21 cellular contexts compared by ENCODE assay signal in the genomic region with DNA sequence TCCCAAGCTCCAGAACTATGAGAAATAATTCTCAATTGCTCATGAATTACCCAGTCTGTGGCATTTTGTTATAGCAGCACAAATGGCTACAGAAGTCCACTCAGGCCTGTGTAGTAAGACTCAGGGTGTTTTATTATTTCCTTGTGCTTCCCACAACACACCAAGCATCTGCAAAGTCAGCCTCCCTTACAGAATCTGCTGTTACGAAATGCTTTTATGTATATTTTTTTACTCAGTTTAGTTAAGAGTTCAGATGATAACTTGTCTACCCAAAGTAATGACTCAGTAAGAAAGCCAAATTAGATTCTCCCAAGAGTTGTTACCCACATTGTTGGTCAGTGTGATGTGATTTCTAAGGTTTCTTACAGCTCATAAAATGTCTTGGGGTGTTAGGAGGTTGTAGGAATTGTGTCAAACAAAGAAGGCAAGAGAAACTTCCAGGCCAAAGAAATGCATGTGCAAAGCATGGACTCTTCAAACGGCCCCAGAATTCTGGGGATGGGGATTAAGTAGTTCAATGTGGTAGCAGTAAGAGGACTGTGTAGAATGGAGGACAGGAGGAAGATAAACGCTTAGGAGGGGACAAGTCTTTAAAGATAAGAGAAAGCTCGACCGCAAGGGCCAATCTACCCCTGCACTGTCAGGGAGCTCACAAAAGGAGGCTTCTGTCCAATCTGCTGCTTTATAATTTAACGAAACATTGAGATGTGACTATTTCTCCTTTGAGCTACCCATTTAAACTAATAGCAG. TPM values are rescaled to one million over a fixed set of nuclear protein-coding genes. Genes with fewer than 3 reads are reported as not detected.
DNase-seq lines count a peak whose midpoint lies in the region; ATAC-seq, FAIRE-seq and TF ChIP-seq lines count a peak whose summit lies in the region.
"Had no signal": no experiment of that assay in that cellular context is flagged by ENCODE, and none has a peak within 500 bp of the region (broad histone marks: within the 10 kb centered on the region; RNA-seq: fewer than 3 reads in every experiment).

No MANE protein-coding gene starts in this region.

- no peak overlapping the region for H3K27ac Mint-ChIP-seq in astrocyte (ENCODE audit: unreplicated experiment)
- H3K27ac Mint-ChIP-seq: activated B cell treated with CpG ODN at 0.5 μM for 24 hours; activated CD8-positive, alpha-beta T cell treated with anti-CD3 and anti-CD28 coated beads for 36 hours; activated naive CD8-positive, alpha-beta T cell; activated T-cell treated with anti-CD3 and anti-CD28 coated beads, Interleukin-2, amount 50 U/mL, for 72 hours; CD4-positive, alpha-beta T cell had no signal

- H3K9me3 Mint-ChIP-seq in astrocyte (ENCODE audit: unreplicated experiment): peaks cover 10% of the 10 kb centered on the region
- H3K9me3 Mint-ChIP-seq: CD4-positive, alpha-beta T cell had no signal

- H3K4me3 Mint-ChIP-seq in astrocyte (ENCODE audit: unreplicated experiment): no peak overlapping the region
- H3K4me3 Mint-ChIP-seq: activated B cell treated with CpG ODN at 0.5 μM for 24 hours; activated CD8-positive, alpha-beta T cell treated with anti-CD3 and anti-CD28 coated beads for 36 hours; activated naive CD8-positive, alpha-beta T cell; activated T-cell treated with anti-CD3 and anti-CD28 coated beads, Interleukin-2, amount 50 U/mL, for 72 hours; CD4-positive, alpha-beta T cell had no signal

- TF ChIP-seq CTCF in Loucy (conservative IDR thresholded peaks at IDR 0.05; ENCODE audit: low read length) (no peak), astrocyte (IDR thresholded peaks at IDR 0.05; ENCODE audit: insufficient read depth, low read depth, low read length) (no peak), fibroblast of the aortic adventitia (IDR thresholded peaks at IDR 0.05; ENCODE audit: insufficient read depth, low read length) (no peak)

- peak overlapping the region; percentile 64 for H3K27ac ChIP-seq in ACC112 (ENCODE audit: low read depth, low read length)
- H3K27ac ChIP-seq in astrocyte (ENCODE audit: low read depth, low read length): no peak overlapping the region
- H3K27ac ChIP-seq: psoas muscle, thyroid gland had no signal

- peak overlapping the region; percentile 41 for H3K4me2 ChIP-seq in Loucy (ENCODE audit: low read depth, low read length, poor library complexity, severe bottlenecking)
- no peak overlapping the region for H3K4me2 ChIP-seq in astrocyte (ENCODE audit: low read length)

- no peaks in the 10 kb centered on the region for H4K20me1 ChIP-seq in Loucy (ENCODE audit: insufficient read depth, low read length, poor library complexity, severe bottlenecking)
- H4K20me1 ChIP-seq in astrocyte (ENCODE audit: insufficient read depth, low read length): no peaks in the 10 kb centered on the region

- no peak for FAIRE-seq in astrocyte (lab: Jason Lieb, UNC)
- FAIRE-seq: frontal cortex had no signal

- peaks cover 14% of the 10 kb centered on the region for H3K4me1 Mint-ChIP-seq in astrocyte (ENCODE audit: low read depth, unreplicated experiment)
- H3K4me1 Mint-ChIP-seq: activated B cell treated with CpG ODN at 0.5 μM for 24 hours had no signal

- no peaks in the 10 kb centered on the region for H3K27me3 Mint-ChIP-seq in astrocyte (ENCODE audit: low read depth, unreplicated experiment)
- H3K27me3 Mint-ChIP-seq: activated CD8-positive, alpha-beta T cell treated with anti-CD3 and anti-CD28 coated beads for 36 hours had no signal

- H3K4me1 ChIP-seq in ACC112 (ENCODE audit: control insufficient read depth, insufficient read depth, low read length, unreplicated experiment): peaks cover 40% of the 10 kb centered on the region
- H3K4me1 ChIP-seq in Loucy (ENCODE audit: insufficient read depth, low read length, poor library complexity, severe bottlenecking): peaks cover 25% of the 10 kb centered on the region
- peaks cover 15% of the 10 kb centered on the region for H3K4me1 ChIP-seq in astrocyte (ENCODE audit: insufficient read depth, low read length)
- H3K4me1 ChIP-seq: psoas muscle, thyroid gland had no signal

- H3K27me3 ChIP-seq in ACC112 (ENCODE audit: insufficient read depth, low read length): no peaks in the 10 kb centered on the region
- no peaks in the 10 kb centered on the region for H3K27me3 ChIP-seq in Loucy (ENCODE audit: insufficient read depth, low read length, poor library complexity, severe bottlenecking)
- no peaks in the 10 kb centered on the region for H3K27me3 ChIP-seq in astrocyte (ENCODE audit: insufficient read depth, low read length)
- H3K27me3 ChIP-seq: thyroid gland had no signal

- no peaks in the 10 kb centered on the region for H3K79me2 ChIP-seq in ACC112 (ENCODE audit: control insufficient read depth, insufficient read depth, low read length, unreplicated experiment)
- no peaks in the 10 kb centered on the region for H3K79me2 ChIP-seq in Loucy (ENCODE audit: insufficient read depth, low read length)
- no peaks in the 10 kb centered on the region for H3K79me2 ChIP-seq in astrocyte (ENCODE audit: insufficient read depth, low read length)

- H3F3A ChIP-seq in Loucy (ENCODE audit: low read depth): no peaks in the 10 kb centered on the region

- H2AFZ ChIP-seq in ACC112 (ENCODE audit: low read length, unreplicated experiment): peak overlapping the region; percentile 23
- peak overlapping the region; percentile 44; the same call in 1 of the 2 replicates for H2AFZ ChIP-seq in Loucy (ENCODE audit: low read length)
- H2AFZ ChIP-seq in astrocyte (ENCODE audit: low read depth, low read length): no peak overlapping the region

- DNase-seq in astrocyte (ENCODE audit: low read depth) (peak; percentile 67), fibroblast of the aortic adventitia (ENCODE audit: low read depth) (peak; percentile 65), NCI-H526 (lab: John Stamatoyannopoulos, UW) (no peak), NCI-H82 treated with DMSO at 0.1 percent for 48 hours (lab: John Stamatoyannopoulos, UW; ENCODE audit: unreplicated experiment) (no peak)
- no peak for DNase-seq in stimulated activated naive CD4-positive, alpha-beta T cell (lab: John Stamatoyannopoulos, UW)
- DNase-seq: activated B cell treated with CpG ODN at 0.5 μM for 24 hours; activated CD8-positive, alpha-beta T cell treated with anti-CD3 and anti-CD28 coated beads for 36 hours; activated T-cell treated with anti-CD3 and anti-CD28 coated beads, Interleukin-2, amount 50 U/mL, for 72 hours; caudate nucleus; CD4-positive, alpha-beta T cell; DMS53; effector memory CD4-positive, alpha-beta T cell; NCI-H1694; psoas muscle; stimulated activated CD4-positive, alpha-beta T cell treated with anti-CD3 and anti-CD28 coated beads, Interleukin-12 subunit alpha, Interleukin-12 subunit beta, amount 100 ng/mL, for 4 hours; thyroid gland had no signal

- H3K36me3 ChIP-seq in ACC112 (ENCODE audit: insufficient read depth, low read length) (no peaks in the 10 kb centered on the region), Loucy (ENCODE audit: insufficient read depth, low read length) (no peaks in the 10 kb centered on the region), astrocyte (ENCODE audit: insufficient read depth, low read length) (no peaks in the 10 kb centered on the region)
- H3K36me3 ChIP-seq: thyroid gland had no signal

- no peak overlapping the region for H3K9ac ChIP-seq in Loucy (ENCODE audit: low read depth, low read length, poor library complexity, severe bottlenecking)
- H3K9ac ChIP-seq in astrocyte (ENCODE audit: low read length): no peak overlapping the region

- H3K9me3 ChIP-seq in Loucy (ENCODE audit: insufficient read depth, low read depth, low read length): no peaks in the 10 kb centered on the region
- H3K9me3 ChIP-seq in astrocyte (ENCODE audit: insufficient read depth, low read depth, low read length): no peaks in the 10 kb centered on the region
- H3K9me3 ChIP-seq: psoas muscle, thyroid gland had no signal

- no peak for ATAC-seq in HG02759 (IDR thresholded peaks at IDR 0.05; ENCODE audit: unreplicated experiment)
- ATAC-seq: activated CD8-positive, alpha-beta T cell treated with anti-CD3 and anti-CD28 coated beads for 36 hours; activated T-cell treated with anti-CD3 and anti-CD28 coated beads, Interleukin-2, amount 50 U/mL, for 72 hours; psoas muscle had no signal

- no peak overlapping the region for H3K4me3 ChIP-seq in ACC112 (ENCODE audit: low read depth, low read length)
- H3K4me3 ChIP-seq in Loucy (ENCODE audit: low read length, poor library complexity, severe bottlenecking): no peak overlapping the region
- no peak overlapping the region for H3K4me3 ChIP-seq in astrocyte (ENCODE audit: insufficient read depth, low read depth, low read length)
- H3K4me3 ChIP-seq in fibroblast of the aortic adventitia (ENCODE audit: low read depth, low read length): no peak overlapping the region
- H3K4me3 ChIP-seq: psoas muscle, thyroid gland had no signal

- H3K9me2 ChIP-seq in Loucy (replicated peaks; ENCODE audit: low read depth, low read length): no peaks in the 10 kb centered on the region

- no peaks in the 10 kb centered on the region for H3K36me3 Mint-ChIP-seq in astrocyte (ENCODE audit: low read depth, unreplicated experiment)

RNA-seq across cellular contexts. Expression of gene TMEM184C, which starts 35.4 kb away (rescaled TPM):
- total RNA-seq in astrocyte (40.8 and 42.3 TPM in 2 replicates), fibroblast of the aortic adventitia (ENCODE audit: low replicate concordance) (20.9 and 38.2 TPM in 2 replicates)

Comparison
In these comparisons a context has a peak if more than half of its experiments do, and no peak if none do; other contexts are left out.
1. DNase-seq: peak in astrocyte (single experiment) and fibroblast of the aortic adventitia (single experiment); none in NCI-H526 (0 of 2), NCI-H82 treated with DMSO at 0.1 percent for 48 hours (single experiment) and stimulated activated naive CD4-positive, alpha-beta T cell (0 of 6).